Comparison of ENCODE assay signal across 8 cellular contexts in the genomic region with DNA sequence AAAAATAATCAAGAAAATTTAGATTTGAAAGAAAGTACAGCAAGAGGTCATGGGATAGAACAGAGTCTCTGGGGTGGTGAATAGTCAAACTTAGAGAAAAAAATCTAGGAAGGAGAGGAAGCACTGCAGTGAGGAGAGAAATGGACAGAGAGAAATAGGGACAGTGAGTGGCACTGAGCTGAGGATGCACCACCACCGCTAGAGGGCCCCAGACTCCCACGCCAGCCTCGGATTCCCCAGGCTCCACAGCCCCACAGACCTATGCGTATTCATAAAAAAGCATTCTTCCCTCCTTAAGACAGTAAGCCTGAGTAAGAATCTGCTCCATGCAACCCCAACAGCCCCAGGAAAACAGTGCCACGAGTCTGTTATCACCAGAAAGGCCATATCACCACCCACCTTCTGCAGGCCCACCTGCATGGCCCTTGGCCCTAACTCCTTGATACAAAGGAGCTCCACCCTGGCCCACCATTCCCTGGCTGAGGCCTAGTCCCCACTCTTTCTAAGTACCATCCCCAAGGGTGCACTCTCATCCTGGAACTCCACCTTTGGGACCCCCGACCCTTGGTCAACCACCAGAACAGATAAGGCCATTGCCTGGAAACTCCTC.
DNase-seq lines count a peak whose midpoint lies in the region; ATAC-seq, FAIRE-seq and TF ChIP-seq lines count a peak whose summit lies in the region.

No MANE protein-coding gene starts in this region.

- intact Hi-C loops in posterior vena cava (cut with DNase I): no loop called here

- no peaks in the 10 kb centered on the region for H3K27me3 Mint-ChIP-seq in activated naive CD4-positive, alpha-beta T cell treated with anti-CD3 and anti-CD28 coated beads, Interleukin-2, amount 10 ng/mL, durations not matched to agents 7 days and 5 days
- H3K27me3 Mint-ChIP-seq in glutamatergic neuron (ENCODE audit: unreplicated experiment): peaks cover 11% of the 10 kb centered on the region

- H3K9me3 Mint-ChIP-seq in activated naive CD4-positive, alpha-beta T cell treated with anti-CD3 and anti-CD28 coated beads, Interleukin-2, amount 10 ng/mL, durations not matched to agents 7 days and 5 days: no peaks in the 10 kb centered on the region
- peaks cover 6% of the 10 kb centered on the region for H3K9me3 Mint-ChIP-seq in glutamatergic neuron (ENCODE audit: unreplicated experiment)

- no peaks in the 10 kb centered on the region for H3K79me2 ChIP-seq in SK-N-SH (ENCODE audit: insufficient read depth)

- H3K9me2 ChIP-seq in SK-N-SH: no peaks in the 10 kb centered on the region

- H3K4me1 ChIP-seq in SK-N-SH (ENCODE audit: control insufficient read depth in 1 of 2, insufficient read depth in 2 of 2, low read depth in 1 of 2, low read length in 1 of 2): peaks cover 0 to 13% of the 10 kb centered on the region in 2 experiments; a peak in 1 of 4 replicates

- WGBS in SK-N-SH (ENCODE audit: low lambda C conversion rate): 25% methylated on average over 6 of the region's 6 CpGs

- TF ChIP-seq CTCF in SK-N-SH (IDR thresholded peaks at IDR 0.05): peak; percentile 96
- peak; percentile 89 for TF ChIP-seq CTCF in glutamatergic neuron (IDR thresholded peaks at IDR 0.05; ENCODE audit: partially characterized antibody, unreplicated experiment)

- no peak overlapping the region for H3K4me3 Mint-ChIP-seq in activated naive CD4-positive, alpha-beta T cell treated with anti-CD3 and anti-CD28 coated beads, Interleukin-2, amount 10 ng/mL, durations not matched to agents 7 days and 5 days
- no peak overlapping the region for H3K4me3 Mint-ChIP-seq in glutamatergic neuron (ENCODE audit: unreplicated experiment)

- ATAC-seq in GM19467 (IDR thresholded peaks at IDR 0.05; ENCODE audit: unreplicated experiment): peak; percentile 31

- peak; percentile 6 for DNase-seq in DMS 273 treated with DMSO at 0.1 percent for 48 hours (lab: John Stamatoyannopoulos, UW)
- DNase-seq in HT1080 (ENCODE audit: low read depth): peak; percentile 68
- DNase-seq in SK-N-SH: peak; percentile 88
- DNase-seq in activated naive CD4-positive, alpha-beta T cell treated with anti-CD3 and anti-CD28 coated beads, Interleukin-2, amount 10 ng/mL, durations not matched to agents 7 days and 5 days: peak; percentile 87
- DNase-seq in glutamatergic neuron: peak; percentile 87
- peak; percentile 94 for DNase-seq in posterior vena cava (ENCODE audit: low spot score)
- peak; percentile 87 for DNase-seq in urothelium cell line (ENCODE audit: low spot score)

- H3K27me3 ChIP-seq in SK-N-SH (ENCODE audit: insufficient read depth): no peaks in the 10 kb centered on the region

- H3K36me3 Mint-ChIP-seq in activated naive CD4-positive, alpha-beta T cell treated with anti-CD3 and anti-CD28 coated beads, Interleukin-2, amount 10 ng/mL, durations not matched to agents 7 days and 5 days: peaks cover 12% of the 10 kb centered on the region
- no peaks in the 10 kb centered on the region for H3K36me3 Mint-ChIP-seq in glutamatergic neuron (ENCODE audit: unreplicated experiment)

- H3K27ac ChIP-seq in SK-N-SH (ENCODE audit: low read depth in 2 of 2, low read length in 1 of 2): no peak overlapping the region

- H2AFZ ChIP-seq in SK-N-SH (ENCODE audit: low read depth): no peak overlapping the region

- peaks cover 39% of the 10 kb centered on the region for H3K4me1 Mint-ChIP-seq in activated naive CD4-positive, alpha-beta T cell treated with anti-CD3 and anti-CD28 coated beads, Interleukin-2, amount 10 ng/mL, durations not matched to agents 7 days and 5 days
- H3K4me1 Mint-ChIP-seq in glutamatergic neuron (ENCODE audit: low read depth, unreplicated experiment): peaks cover 36% of the 10 kb centered on the region

- no peak overlapping the region; a peak in 1 of 4 replicates for H3K4me3 ChIP-seq in SK-N-SH (ENCODE audit: low read depth in 2 of 2, low read length in 1 of 2)

- CTCF ChIA-PET in SK-N-SH (lab: Yijun Ruan, JAX): interaction anchor here (0.5 to 2.1 kb wide), 43 partner anchors 9 to 541 kb away, joined by 3 to 32 read pairs (median 4); a partner anchor contains a TSS
- CTCF ChIA-PET in activated naive CD4-positive, alpha-beta T cell treated with anti-CD3 and anti-CD28 coated beads, Interleukin-2, amount 10 ng/mL, durations not matched to agents 7 days and 5 days (lab: Charles Lee): interaction anchor here (0.6 to 1.7 kb wide), 23 partner anchors 11 to 564 kb away, joined by 3 to 12 read pairs (median 3); a partner anchor contains a TSS

- no peak overlapping the region for H3K9ac ChIP-seq in SK-N-SH

- H3K4me2 ChIP-seq in SK-N-SH: no peak overlapping the region

- H3K27ac Mint-ChIP-seq in activated naive CD4-positive, alpha-beta T cell treated with anti-CD3 and anti-CD28 coated beads, Interleukin-2, amount 10 ng/mL, durations not matched to agents 7 days and 5 days: peak overlapping the region; percentile 49
- H3K27ac Mint-ChIP-seq in glutamatergic neuron (ENCODE audit: unreplicated experiment): peak overlapping the region; percentile 65

- no peak for FAIRE-seq in urothelium cell line (lab: Jason Lieb, UNC)

- peak; percentile 98 for TF ChIP-seq RAD21 in SK-N-SH (IDR thresholded peaks at IDR 0.05; ENCODE audit: low read length)

- H3K9me3 ChIP-seq in SK-N-SH: no peaks in the 10 kb centered on the region

- H4K20me1 ChIP-seq in SK-N-SH (ENCODE audit: insufficient read depth): no peaks in the 10 kb centered on the region

- H3F3A ChIP-seq in SK-N-SH (replicated peaks; ENCODE audit: insufficient read depth): no peaks in the 10 kb centered on the region

- POLR2A ChIA-PET in SK-N-SH (lab: Yijun Ruan, JAX): no interaction called here

- no peak for TF ChIP-seq EP300 in SK-N-SH (IDR thresholded peaks at IDR 0.05; ENCODE audit: borderline replicate concordance in 1 of 2, low read depth in 1 of 2, low read length in 1 of 2)

- peaks cover 0 to 9% of the 10 kb centered on the region in 2 experiments for H3K36me3 ChIP-seq in SK-N-SH (replicated peaks in 1 of 2; ENCODE audit: control insufficient read depth in 1 of 2, insufficient read depth in 2 of 2, low read length in 1 of 2)

TF ChIP-seq in SK-N-SH, 30 proteins besides CTCF, POLR2A, EP300 and RAD21:
- TF ChIP-seq SMC3 (IDR thresholded peaks at IDR 0.05; ENCODE audit: low read depth, low read length): peak; percentile 92
- TF ChIP-seq NFIC (IDR thresholded peaks at IDR 0.05; ENCODE audit: borderline replicate concordance): no peak
- peak; percentile 16; the same call in 1 of the 2 replicates for TF ChIP-seq RCOR1 (IDR thresholded peaks at IDR 0.05; ENCODE audit: low read length)

Comparison
In these comparisons a context has a peak if more than half of its experiments do, and no peak if none do; other contexts are left out.
1. DNase-seq: peak in every context shown above with its lines; median percentile 94 in posterior vena cava; 88 in SK-N-SH; 87 in activated naive CD4-positive, alpha-beta T cell treated with anti-CD3 and anti-CD28 coated beads, Interleukin-2, amount 10 ng/mL, durations not matched to agents 7 days and 5 days; 87 in glutamatergic neuron; 87 in urothelium cell line; 68 in HT1080; 6 in DMS 273 treated with DMSO at 0.1 percent for 48 hours.